In genomic region chr22:21617337-21617736, GRCh38 we compare ENCODE assay signal across 1 cellular context.
TF ChIP-seq lines count a peak whose summit lies in the region.

No MANE protein-coding gene starts in this region.

TF ChIP-seq in K562, 482 proteins besides CTCF, POLR2A, EP300 and RAD21:
- 0 out of 2 replicates have a peak, but pooled peaks have one; percentile 43 for TF ChIP-seq ZNF586 (CRISPR knock-in tag; conservative IDR thresholded peaks at IDR 0.05)
- TF ChIP-seq MTF1 (CRISPR knock-in tag; IDR thresholded peaks at IDR 0.05; ENCODE audit: borderline replicate concordance), result peak; percentile 48; the same call in 1 of the 2 replicates
- peak; percentile 66; the same call in 1 of the 2 replicates for TF ChIP-seq ERF (CRISPR knock-in tag; IDR thresholded peaks at IDR 0.05)
- TF ChIP-seq ZBTB26 (CRISPR knock-in tag; IDR thresholded peaks at IDR 0.05), result peak; percentile 30; the same call in 1 of the 2 replicates
- TF ChIP-seq THRB (CRISPR knock-in tag; conservative IDR thresholded peaks at IDR 0.05), result peak; percentile 66; the same call in 1 of the 2 replicates
- peak; percentile 29; the same call in 1 of the 2 replicates for TF ChIP-seq TAF7 (tag; IDR thresholded peaks at IDR 0.05)
- TF ChIP-seq NFIX (CRISPR knock-in tag; IDR thresholded peaks at IDR 0.05; ENCODE audit: low read depth), result 0 out of 2 replicates have a peak, but pooled peaks have one; percentile 17
- 0 out of 2 replicates have a peak, but pooled peaks have one; percentile 11 for TF ChIP-seq ZSCAN32 (CRISPR knock-in tag; IDR thresholded peaks at IDR 0.05)
- TF ChIP-seq ZNF280B (CRISPR knock-in tag; IDR thresholded peaks at IDR 0.05), result 0 out of 2 replicates have a peak, but pooled peaks have one; percentile 7
- 0 out of 2 replicates have a peak, but pooled peaks have one; percentile 43 for TF ChIP-seq NR2F6 (CRISPR knock-in tag; IDR thresholded peaks at IDR 0.05)
- TF ChIP-seq OTX1 (CRISPR knock-in tag; IDR thresholded peaks at IDR 0.05), result peak; percentile 54; the same call in 1 of the 2 replicates
- 0 out of 2 replicates have a peak, but pooled peaks have one; percentile 30 for TF ChIP-seq ZNF707 (CRISPR knock-in tag; conservative IDR thresholded peaks at IDR 0.05)
- TF ChIP-seq MLX (CRISPR knock-in tag; conservative IDR thresholded peaks at IDR 0.05), result 0 out of 4 replicates have a peak, but pooled peaks of 1 of the 2 experiments have one; percentile 74
